Comparison of ENCODE assay signal across 24 cellular contexts in genomic region chr22:46137218-46137766, GRCh38. TPM values are rescaled to one million over a fixed set of nuclear protein-coding genes. Genes with fewer than 3 reads are reported as not detected.
A peak's percentile ranks its signal among the peaks of the same experiment; 100 is the strongest.
DNase-seq lines count a peak whose midpoint lies in the region; ATAC-seq, FAIRE-seq and TF ChIP-seq lines count a peak whose summit lies in the region.
"Had no signal": no experiment of that assay in that cellular context is flagged by ENCODE, and none has a peak within 500 bp of the region (broad histone marks: within the 10 kb centered on the region; RNA-seq: fewer than 3 reads in every experiment).

No MANE protein-coding gene starts in this region.

- no peaks in the 10 kb centered on the region for H3K9me3 ChIP-seq in BLaER1 treated with 17β-estradiol and CSF1 and Interleukin-3, amounts not matched to agents 10 nM and 100 nM (replicated peaks in 1 of 11)
- H3K9me3 ChIP-seq in kidney (ENCODE audit: control insufficient read depth in 1 of 2, low read length in 2 of 2) = no peaks in the 10 kb centered on the region
- no peaks in the 10 kb centered on the region for H3K9me3 ChIP-seq in osteoblast (ENCODE audit: low read depth, low read length)
- H3K9me3 ChIP-seq: BE2C had no signal

- ATAC-seq in Right ventricle myocardium superior (ENCODE audit: poor library complexity) (no peak), HG03280 (IDR thresholded peaks at IDR 0.05; ENCODE audit: unreplicated experiment) (no peak)
- no peak for ATAC-seq in activated T-helper 17 cell treated with anti-CD3 and anti-CD28 coated beads, Interleukin-2, amount 50 U/mL, for 72 hours (replicated peaks)

- H3K27ac Mint-ChIP-seq in activated T-helper 17 cell treated with anti-CD3 and anti-CD28 coated beads, Interleukin-2, amount 50 U/mL, for 72 hours = no peak overlapping the region

- H3K4me3 Mint-ChIP-seq in activated T-helper 17 cell treated with anti-CD3 and anti-CD28 coated beads, Interleukin-2, amount 50 U/mL, for 72 hours = no peak overlapping the region

- no peaks in the 10 kb centered on the region for H3K27me3 Mint-ChIP-seq in activated T-helper 17 cell treated with anti-CD3 and anti-CD28 coated beads, Interleukin-2, amount 50 U/mL, for 72 hours

- intact Hi-C loops in Right ventricle myocardium superior (cut with DNase I) (no loop called here), cardiac septum (cut with DNase I) (no loop called here), kidney (cut with DNase I) (no loop called here)

- H3K27ac ChIP-seq in BLaER1 treated with 17β-estradiol and CSF1 and Interleukin-3, amounts not matched to agents 10 nM and 100 nM = no peak overlapping the region
- H3K27ac ChIP-seq in kidney (ENCODE audit: low read depth in 2 of 2, low read length in 2 of 2) = no peak overlapping the region
- no peak overlapping the region for H3K27ac ChIP-seq in osteoblast (ENCODE audit: low read depth, low read length)
- H3K27ac ChIP-seq: 22Rv1, PC-9 had no signal

- no peaks in the 10 kb centered on the region for H3K36me3 Mint-ChIP-seq in activated T-helper 17 cell treated with anti-CD3 and anti-CD28 coated beads, Interleukin-2, amount 50 U/mL, for 72 hours (ENCODE audit: low read depth)
- H3K36me3 Mint-ChIP-seq: CD4-positive, CD25-positive, alpha-beta regulatory T cell had no signal

- H3K9ac ChIP-seq in BLaER1 treated with 17β-estradiol and CSF1 and Interleukin-3, amounts not matched to agents 10 nM and 100 nM = 0 out of 22 replicates have a peak overlapping the region, but pooled peaks of 3 of the 11 experiments have one; percentile 4 to 20 (median 15)
- no peak overlapping the region for H3K9ac ChIP-seq in kidney (ENCODE audit: low read length in 2 of 2)

- H3K27me3 ChIP-seq in BLaER1 treated with 17β-estradiol and CSF1 and Interleukin-3, amounts not matched to agents 10 nM and 100 nM = no peaks in the 10 kb centered on the region
- no peaks in the 10 kb centered on the region for H3K27me3 ChIP-seq in osteoblast (ENCODE audit: insufficient read depth, low read length)
- H3K27me3 ChIP-seq: BE2C had no signal

- no peaks in the 10 kb centered on the region for H3K79me2 ChIP-seq in osteoblast (ENCODE audit: insufficient read depth, low read length)

- TF ChIP-seq CTCF in kidney (IDR thresholded peaks at IDR 0.05; ENCODE audit: borderline replicate concordance, extremely low read depth, insufficient read depth) (no peak), osteoblast (IDR thresholded peaks at IDR 0.05; ENCODE audit: extremely low read depth, low read depth, low read length) (no peak)

- DNase-seq in Right ventricle myocardium superior (peak; percentile 28), cardiac septum (ENCODE audit: low spot score) (no peak), kidney (peak; percentile 62), osteoblast (ENCODE audit: insufficient read length, low spot score, missing footprints) (peak; percentile 31), DMS153 (lab: John Stamatoyannopoulos, UW) (no peak)
- DNase-seq: BE2C; CD4-positive, CD25-positive, alpha-beta regulatory T cell; KBM-7; NCI-H1105 treated with DMSO at 0.1 percent for 48 hours; NCI-H146; NCI-H1930; NCI-H2107; NCI-H524; NCI-H82; NK-92 treated with Interleukin-12 subunit alpha and Interleukin-12 subunit beta, amount 100 ng/mL, for 24 hours; PC-9; SHP77 had no signal

- H2AFZ ChIP-seq in osteoblast (ENCODE audit: low read length) = no peak overlapping the region
- H2AFZ ChIP-seq: PC-9 had no signal

- H3K4me1 Mint-ChIP-seq in activated T-helper 17 cell treated with anti-CD3 and anti-CD28 coated beads, Interleukin-2, amount 50 U/mL, for 72 hours = no peaks in the 10 kb centered on the region
- H3K4me1 Mint-ChIP-seq: CD4-positive, CD25-positive, alpha-beta regulatory T cell had no signal

- H3K4me1 ChIP-seq in BLaER1 treated with 17β-estradiol and CSF1 and Interleukin-3, amounts not matched to agents 10 nM and 100 nM = peaks cover 8 to 30% (median 26%) of the 10 kb centered on the region in 10 experiments
- H3K4me1 ChIP-seq in kidney (ENCODE audit: control insufficient read depth in 1 of 2, insufficient read depth in 1 of 2, low read depth in 1 of 2, low read length in 2 of 2) (peaks cover 3 to 27% of the 10 kb centered on the region in 2 donors), osteoblast (ENCODE audit: insufficient read depth, low read length) (no peaks in the 10 kb centered on the region)
- H3K4me1 ChIP-seq: BE2C had no signal

- no peak for FAIRE-seq in kidney (lab: Jason Lieb, UNC)
- FAIRE-seq: GM19239, H54, HTR-8/SVneo had no signal

- H4K20me1 ChIP-seq in BLaER1 treated with 17β-estradiol and CSF1 and Interleukin-3, amounts not matched to agents 10 nM and 100 nM = peaks cover 0 to 5% (median 0%) of the 10 kb centered on the region in 11 experiments; a peak in 2 of 22 replicates
- no peaks in the 10 kb centered on the region for H4K20me1 ChIP-seq in osteoblast (ENCODE audit: insufficient read depth, low read length)

- H3K4me2 ChIP-seq in BLaER1 treated with 17β-estradiol and CSF1 and Interleukin-3, amounts not matched to agents 10 nM and 100 nM = peak overlapping the region in 9 of 11 experiments; percentile 7 to 41 (median 26); a peak in 11 of 22 replicates
- H3K4me2 ChIP-seq in osteoblast (ENCODE audit: insufficient read depth, low read length) = no peak overlapping the region
- H3K4me2 ChIP-seq: PC-9 had no signal

- H3K36me3 ChIP-seq in BLaER1 treated with 17β-estradiol and CSF1 and Interleukin-3, amounts not matched to agents 10 nM and 100 nM = no peaks in the 10 kb centered on the region
- H3K36me3 ChIP-seq in kidney (ENCODE audit: control insufficient read depth in 1 of 2, insufficient read depth in 2 of 2, low read length in 2 of 2) (no peaks in the 10 kb centered on the region), osteoblast (ENCODE audit: insufficient read depth, low read length) (no peaks in the 10 kb centered on the region)
- H3K36me3 ChIP-seq: BE2C had no signal

- H3K9me3 Mint-ChIP-seq in activated T-helper 17 cell treated with anti-CD3 and anti-CD28 coated beads, Interleukin-2, amount 50 U/mL, for 72 hours = no peaks in the 10 kb centered on the region
- H3K9me3 Mint-ChIP-seq: CD4-positive, CD25-positive, alpha-beta regulatory T cell had no signal

- no peak overlapping the region for H3K4me3 ChIP-seq in BLaER1 treated with 17β-estradiol and CSF1 and Interleukin-3, amounts not matched to agents 10 nM and 100 nM
- H3K4me3 ChIP-seq in kidney (ENCODE audit: low read length in 2 of 2) (no peak overlapping the region), osteoblast (ENCODE audit: insufficient read depth, low read length) (no peak overlapping the region)
- H3K4me3 ChIP-seq: PC-9 had no signal

RNA-seq across cellular contexts. Expression of gene PPARA, which starts 13.0 kb away (rescaled TPM):
- total RNA-seq in Right ventricle myocardium superior (66.1 TPM), cardiac septum (78.8 TPM), kidney (36.8 TPM), osteoblast (21.8 and 22.1 TPM in 2 replicates)
- polyA plus RNA-seq in kidney (ENCODE audit: insufficient read depth, low read depth, low replicate concordance) = 15.8 TPM
- total RNA-seq in activated T-helper 17 cell treated with anti-CD3 and anti-CD28 coated beads, Interleukin-2, amount 50 U/mL, for 72 hours = 10 to 100 TPM; 15.4 to 18.7 TPM

Comparison
In these comparisons a context has a peak if more than half of its experiments do, and no peak if none do; other contexts are left out.
1. DNase-seq: peak in Right ventricle myocardium superior (single experiment), kidney (single experiment) and osteoblast (single experiment); none in cardiac septum (single experiment) and DMS153 (single experiment).